Comparison of ENCODE assay signal across 8 cellular contexts in the genomic region with DNA sequence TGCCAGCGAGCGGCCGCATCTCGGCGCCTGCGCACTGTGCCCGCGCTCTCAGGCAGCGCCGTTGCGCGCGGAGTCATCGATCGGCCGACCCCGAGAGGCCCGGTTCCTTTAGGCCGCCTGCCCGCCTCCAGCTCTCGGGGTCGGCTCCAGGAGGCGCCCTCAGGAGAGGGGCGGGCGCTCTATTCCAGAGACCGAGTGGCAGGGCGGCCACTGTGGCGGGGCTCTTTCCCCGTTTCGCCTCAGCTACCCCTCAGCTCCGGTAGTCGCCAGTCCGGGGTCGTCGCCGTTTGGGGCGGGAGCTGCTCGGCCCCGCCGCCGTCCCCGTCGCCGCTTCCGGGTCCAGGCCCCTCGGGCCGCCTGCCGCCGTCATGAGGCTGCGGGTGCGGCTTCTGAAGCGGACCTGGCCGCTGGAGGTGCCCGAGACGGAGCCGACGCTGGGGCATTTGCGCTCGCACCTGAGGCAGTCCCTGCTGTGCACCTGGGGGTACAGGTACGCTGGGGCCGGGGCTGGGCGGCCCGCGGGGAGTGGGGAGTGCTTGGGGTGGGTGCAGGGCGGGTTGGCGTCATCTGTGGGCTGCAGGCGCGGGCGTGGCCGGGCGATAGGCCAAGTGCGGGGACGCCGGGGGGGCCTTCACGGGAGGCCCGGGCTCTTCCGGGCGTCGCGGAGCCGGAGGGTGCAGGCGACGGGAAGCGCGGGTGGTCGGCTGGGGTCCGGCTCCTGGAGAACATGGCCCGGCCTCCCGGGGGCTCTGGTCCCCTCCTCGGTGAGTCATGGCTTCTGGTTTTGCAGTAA. TPM values are rescaled to one million over a fixed set of nuclear protein-coding genes. Genes with fewer than 3 reads are reported as not detected.
DNase-seq lines count a peak whose midpoint lies in the region; ATAC-seq, FAIRE-seq and TF ChIP-seq lines count a peak whose summit lies in the region.

A gene (plus strand): TSS at position 177 of the 793 bp plus-strand sequence. CDS start 192 bp downstream, at position 369.

- H3K36me3 Mint-ChIP-seq in WTC11, result no peaks in the 10 kb centered on the region

- peak within 1 kb of the TSS; percentile 87; the same call in 1 of the 2 replicates for H3K27ac Mint-ChIP-seq in WTC11

- FAIRE-seq in bronchial epithelial cell (lab: Jason Lieb, UNC), result no peak

- H3K4me1 Mint-ChIP-seq in WTC11, result peaks cover 8% of the 10 kb centered on the region

- H3K4me3 ChIP-seq in ACC112 (ENCODE audit: low read depth, low read length) (peak within 1 kb of the TSS; percentile 92), bronchial epithelial cell (ENCODE audit: low read depth, low read length) (peak within 1 kb of the TSS; percentile 90)

- peak; percentile 70 for ATAC-seq in GM18868 (IDR thresholded peaks at IDR 0.05; ENCODE audit: unreplicated experiment)
- ATAC-seq in HG03108 (IDR thresholded peaks at IDR 0.05; ENCODE audit: unreplicated experiment), result peak; percentile 76
- ATAC-seq in WTC11, result peak; percentile 93

- H3K27me3 Mint-ChIP-seq in WTC11 (ENCODE audit: low read depth), result peaks cover 4% of the 10 kb centered on the region

- POLR2A ChIA-PET in WTC11 (lab: Charles Lee), result interaction anchor here (0.5 to 1.0 kb wide), 2 partner anchors 12 to 731 kb away, joined by 3 to 5 read pairs; no protein-coding TSS in a partner anchor

- H3K4me1 ChIP-seq in ACC112 (ENCODE audit: control insufficient read depth, insufficient read depth, low read length, unreplicated experiment), result peaks cover 8% of the 10 kb centered on the region

- DNase-seq in NCI-H2227 treated with DMSO at 0.1 percent for 48 hours (lab: John Stamatoyannopoulos, UW) (peak; percentile 72), WTC11 (ENCODE audit: low spot score) (peak; percentile 92), bronchial epithelial cell (ENCODE audit: low read depth) (peak; percentile 65), iPS-NIHi7 (ENCODE audit: extremely low spot score) (peak; percentile 96), smooth muscle cell of the brain vasculature (ENCODE audit: low read depth, low spot score) (peak; percentile 79)

- CTCF ChIA-PET in WTC11 (lab: Charles Lee), result interaction anchor here (0.6 to 1.9 kb wide), 17 partner anchors 10 to 1175 kb away, joined by 3 to 8 read pairs (median 4); a partner anchor contains a TSS

- peak within 1 kb of the TSS; percentile 88 for H3K27ac ChIP-seq in ACC112 (ENCODE audit: low read depth, low read length)

- peak within 1 kb of the TSS; percentile 60 for H2AFZ ChIP-seq in ACC112 (ENCODE audit: low read length, unreplicated experiment)

- peaks cover 49% of the 10 kb centered on the region for H3K79me2 ChIP-seq in ACC112 (ENCODE audit: control insufficient read depth, insufficient read depth, low read length, unreplicated experiment)

- TF ChIP-seq CTCF in WTC11 (IDR thresholded peaks at IDR 0.05) (no peak), bronchial epithelial cell (IDR thresholded peaks at IDR 0.05; ENCODE audit: insufficient read depth, low read length, severe bottlenecking) (peak; percentile 35)

- no peaks in the 10 kb centered on the region for H3K9me3 Mint-ChIP-seq in WTC11

- peak within 1 kb of the TSS; percentile 97 for H3K4me3 Mint-ChIP-seq in WTC11

- H3K27me3 ChIP-seq in ACC112 (ENCODE audit: insufficient read depth, low read length) (no peaks in the 10 kb centered on the region), bronchial epithelial cell (ENCODE audit: control insufficient read depth, insufficient read depth, low read length) (no peaks in the 10 kb centered on the region)

- H3K36me3 ChIP-seq in ACC112 (ENCODE audit: insufficient read depth, low read length) (no peaks in the 10 kb centered on the region), bronchial epithelial cell (ENCODE audit: control insufficient read depth, insufficient read depth, low read length) (no peaks in the 10 kb centered on the region)

TF ChIP-seq in WTC11, 78 proteins besides CTCF, POLR2A, EP300 and RAD21 (continues in another document):
- TF ChIP-seq, protein P1, sequence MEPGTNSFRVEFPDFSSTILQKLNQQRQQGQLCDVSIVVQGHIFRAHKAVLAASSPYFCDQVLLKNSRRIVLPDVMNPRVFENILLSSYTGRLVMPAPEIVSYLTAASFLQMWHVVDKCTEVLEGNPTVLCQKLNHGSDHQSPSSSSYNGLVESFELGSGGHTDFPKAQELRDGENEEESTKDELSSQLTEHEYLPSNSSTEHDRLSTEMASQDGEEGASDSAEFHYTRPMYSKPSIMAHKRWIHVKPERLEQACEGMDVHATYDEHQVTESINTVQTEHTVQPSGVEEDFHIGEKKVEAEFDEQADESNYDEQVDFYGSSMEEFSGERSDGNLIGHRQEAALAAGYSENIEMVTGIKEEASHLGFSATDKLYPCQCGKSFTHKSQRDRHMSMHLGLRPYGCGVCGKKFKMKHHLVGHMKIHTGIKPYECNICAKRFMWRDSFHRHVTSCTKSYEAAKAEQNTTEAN (CRISPR knock-in tag; IDR thresholded peaks at IDR 0.05), result no peak
- TF ChIP-seq SP1 (CRISPR knock-in tag; conservative IDR thresholded peaks at IDR 0.05), result no peak
- TF ChIP-seq, protein P2, sequence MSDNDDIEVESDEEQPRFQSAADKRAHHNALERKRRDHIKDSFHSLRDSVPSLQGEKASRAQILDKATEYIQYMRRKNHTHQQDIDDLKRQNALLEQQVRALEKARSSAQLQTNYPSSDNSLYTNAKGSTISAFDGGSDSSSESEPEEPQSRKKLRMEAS (CRISPR knock-in tag; IDR thresholded peaks at IDR 0.05), result no peak
- no peak for TF ChIP-seq MXD4 (CRISPR knock-in tag; IDR thresholded peaks at IDR 0.05; ENCODE audit: borderline replicate concordance)
- no peak for TF ChIP-seq ELF4 (CRISPR knock-in tag; IDR thresholded peaks at IDR 0.05; ENCODE audit: low read depth)
- TF ChIP-seq, protein P3, sequence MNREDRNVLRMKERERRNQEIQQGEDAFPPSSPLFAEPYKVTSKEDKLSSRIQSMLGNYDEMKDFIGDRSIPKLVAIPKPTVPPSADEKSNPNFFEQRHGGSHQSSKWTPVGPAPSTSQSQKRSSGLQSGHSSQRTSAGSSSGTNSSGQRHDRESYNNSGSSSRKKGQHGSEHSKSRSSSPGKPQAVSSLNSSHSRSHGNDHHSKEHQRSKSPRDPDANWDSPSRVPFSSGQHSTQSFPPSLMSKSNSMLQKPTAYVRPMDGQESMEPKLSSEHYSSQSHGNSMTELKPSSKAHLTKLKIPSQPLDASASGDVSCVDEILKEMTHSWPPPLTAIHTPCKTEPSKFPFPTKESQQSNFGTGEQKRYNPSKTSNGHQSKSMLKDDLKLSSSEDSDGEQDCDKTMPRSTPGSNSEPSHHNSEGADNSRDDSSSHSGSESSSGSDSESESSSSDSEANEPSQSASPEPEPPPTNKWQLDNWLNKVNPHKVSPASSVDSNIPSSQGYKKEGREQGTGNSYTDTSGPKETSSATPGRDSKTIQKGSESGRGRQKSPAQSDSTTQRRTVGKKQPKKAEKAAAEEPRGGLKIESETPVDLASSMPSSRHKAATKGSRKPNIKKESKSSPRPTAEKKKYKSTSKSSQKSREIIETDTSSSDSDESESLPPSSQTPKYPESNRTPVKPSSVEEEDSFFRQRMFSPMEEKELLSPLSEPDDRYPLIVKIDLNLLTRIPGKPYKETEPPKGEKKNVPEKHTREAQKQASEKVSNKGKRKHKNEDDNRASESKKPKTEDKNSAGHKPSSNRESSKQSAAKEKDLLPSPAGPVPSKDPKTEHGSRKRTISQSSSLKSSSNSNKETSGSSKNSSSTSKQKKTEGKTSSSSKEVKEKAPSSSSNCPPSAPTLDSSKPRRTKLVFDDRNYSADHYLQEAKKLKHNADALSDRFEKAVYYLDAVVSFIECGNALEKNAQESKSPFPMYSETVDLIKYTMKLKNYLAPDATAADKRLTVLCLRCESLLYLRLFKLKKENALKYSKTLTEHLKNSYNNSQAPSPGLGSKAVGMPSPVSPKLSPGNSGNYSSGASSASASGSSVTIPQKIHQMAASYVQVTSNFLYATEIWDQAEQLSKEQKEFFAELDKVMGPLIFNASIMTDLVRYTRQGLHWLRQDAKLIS (CRISPR knock-in tag; IDR thresholded peaks at IDR 0.05; ENCODE audit: borderline replicate concordance), result no peak
- TF ChIP-seq EMX1 (CRISPR knock-in tag; IDR thresholded peaks at IDR 0.05), result 0 out of 2 replicates have a peak, but pooled peaks have one; percentile 20
- no peak for TF ChIP-seq TP53 (CRISPR knock-in tag; IDR thresholded peaks at IDR 0.05)
- TF ChIP-seq NR3C1 (CRISPR knock-in tag; conservative IDR thresholded peaks at IDR 0.05; ENCODE audit: low read depth), result 0 out of 2 replicates have a peak, but pooled peaks have one; percentile 31
- no peak for TF ChIP-seq CREM (CRISPR knock-in tag; IDR thresholded peaks at IDR 0.05)
- TF ChIP-seq ZNF416 (CRISPR knock-in tag; IDR thresholded peaks at IDR 0.05), result no peak
- TF ChIP-seq, protein P4, sequence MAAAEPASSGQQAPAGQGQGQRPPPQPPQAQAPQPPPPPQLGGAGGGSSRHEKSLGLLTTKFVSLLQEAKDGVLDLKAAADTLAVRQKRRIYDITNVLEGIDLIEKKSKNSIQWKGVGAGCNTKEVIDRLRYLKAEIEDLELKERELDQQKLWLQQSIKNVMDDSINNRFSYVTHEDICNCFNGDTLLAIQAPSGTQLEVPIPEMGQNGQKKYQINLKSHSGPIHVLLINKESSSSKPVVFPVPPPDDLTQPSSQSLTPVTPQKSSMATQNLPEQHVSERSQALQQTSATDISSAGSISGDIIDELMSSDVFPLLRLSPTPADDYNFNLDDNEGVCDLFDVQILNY (CRISPR knock-in tag; IDR thresholded peaks at IDR 0.05), result peak; percentile 54; the same call in 1 of the 2 replicates
- TF ChIP-seq NR2C2 (CRISPR knock-in tag; IDR thresholded peaks at IDR 0.05), result peak; percentile 32; the same call in 1 of the 2 replicates
- TF ChIP-seq RORB (CRISPR knock-in tag; IDR thresholded peaks at IDR 0.05), result no peak
- no peak for TF ChIP-seq KAT7 (CRISPR knock-in tag; IDR thresholded peaks at IDR 0.05; ENCODE audit: borderline replicate concordance)
- TF ChIP-seq IRF2 (CRISPR knock-in tag; IDR thresholded peaks at IDR 0.05; ENCODE audit: borderline replicate concordance, low read depth), result no peak
- no peak for TF ChIP-seq RELA (CRISPR knock-in tag; IDR thresholded peaks at IDR 0.05; ENCODE audit: borderline replicate concordance)
- no peak for TF ChIP-seq TEAD4 (CRISPR knock-in tag; IDR thresholded peaks at IDR 0.05)
- TF ChIP-seq ZNF263 (CRISPR knock-in tag; IDR thresholded peaks at IDR 0.05; ENCODE audit: low read depth), result no peak
- TF ChIP-seq ZNF423 (CRISPR knock-in tag; IDR thresholded peaks at IDR 0.05), result no peak
- TF ChIP-seq SMAD3 (CRISPR knock-in tag; IDR thresholded peaks at IDR 0.05; ENCODE audit: borderline replicate concordance), result no peak
- peak; percentile 53; the same call in 1 of the 2 replicates for TF ChIP-seq MYBL2 (CRISPR knock-in tag; IDR thresholded peaks at IDR 0.05)

RNA-seq across cellular contexts. Expression of the gene that starts here (rescaled TPM):
- 59.4 to 64.0 TPM (median 60.7 TPM) in 3 replicates for total RNA-seq in WTC11 (2021)
- total RNA-seq in bronchial epithelial cell, result 47.4 and 49.5 TPM in 2 replicates

Comparison
In these comparisons a context has a peak if more than half of its experiments do, and no peak if none do; other contexts are left out.
1. Peak in every context shown above with its lines: DNase-seq, ATAC-seq, H3K4me3 ChIP-seq and H3K27ac ChIP-seq.